ENCODE assay signal across 7 cellular contexts in genomic region chr12:123388948-123389559, GRCh38. TPM values are rescaled to one million over a fixed set of nuclear protein-coding genes. Genes with fewer than 3 reads are reported as not detected.
DNase-seq lines count a peak whose midpoint lies in the region; ATAC-seq and TF ChIP-seq lines count a peak whose summit lies in the region.

No MANE protein-coding gene starts in this region.

- H3K36me3 ChIP-seq in HUES64 (ENCODE audit: insufficient read depth, low read length) (peaks cover 27% of the 10 kb centered on the region), fibroblast of lung (ENCODE audit: control insufficient read depth, insufficient read depth, low read length) (peaks cover 14% of the 10 kb centered on the region), skeletal muscle tissue (ENCODE audit: control insufficient read depth in 3 of 3, insufficient read depth in 3 of 3, low read length in 3 of 3) (peaks cover 18 to 24% (median 23%) of the 10 kb centered on the region in 3 donors)

- peak overlapping the region; percentile 58; the same call in 1 of the 2 replicates for H3K9ac ChIP-seq in HUES64 (ENCODE audit: low read depth, low read length)
- peak overlapping the region; percentile 68 for H3K9ac ChIP-seq in fibroblast of lung (ENCODE audit: insufficient read depth, low read length)
- peak overlapping the region in 1 of 3 donors; percentile 91 for H3K9ac ChIP-seq in skeletal muscle tissue (ENCODE audit: low read depth in 1 of 3, low read length in 3 of 3)

- peaks cover 9% of the 10 kb centered on the region for H3K4me1 ChIP-seq in HUES64 (ENCODE audit: insufficient read depth, low read length)
- H3K4me1 ChIP-seq in fibroblast of lung (ENCODE audit: control insufficient read depth, extremely low read depth, insufficient read depth, low read length), result peaks cover 12% of the 10 kb centered on the region
- H3K4me1 ChIP-seq in skeletal muscle tissue (ENCODE audit: control insufficient read depth in 3 of 3, insufficient read depth in 3 of 3, low read length in 3 of 3), result peaks cover 41 to 50% (median 42%) of the 10 kb centered on the region in 3 donors

- TF ChIP-seq CTCF in fibroblast of lung (conservative IDR thresholded peaks at IDR 0.05 in 1 of 2, IDR thresholded peaks at IDR 0.05 in 1 of 2; ENCODE audit: low read depth in 1 of 2, low read length in 2 of 2), result no peak

- H3K27ac ChIP-seq in HUES64 (ENCODE audit: low read depth, low read length) (no peak overlapping the region), fibroblast of lung (ENCODE audit: insufficient read depth, low read length) (no peak overlapping the region), skeletal muscle tissue (ENCODE audit: low read depth, low read length) (peak overlapping the region; percentile 89)

- no peaks in the 10 kb centered on the region for H4K20me1 ChIP-seq in fibroblast of lung (ENCODE audit: control insufficient read depth, extremely low read depth, insufficient read depth, low read length)

- DNase-seq in fibroblast of lung (ENCODE audit: low read depth in 2 of 2), result no peak
- DNase-seq in activated gamma-delta T cell treated with Interleukin-2 at 50 U/mL for 16 hours, result no peak
- no peak for DNase-seq in NCI-H128 (lab: John Stamatoyannopoulos, UW; ENCODE audit: unreplicated experiment)
- no peak for DNase-seq in C1 segment of cervical spinal cord (lab: John Stamatoyannopoulos, UW)

- H3K79me2 ChIP-seq in fibroblast of lung (ENCODE audit: control insufficient read depth, insufficient read depth, low read length), result peaks cover 69% of the 10 kb centered on the region

- H2AFZ ChIP-seq in fibroblast of lung (ENCODE audit: low read length), result no peak overlapping the region

- peaks cover 46% of the 10 kb centered on the region for H3K27me3 ChIP-seq in HUES64 (ENCODE audit: insufficient read depth, low read length)
- no peaks in the 10 kb centered on the region for H3K27me3 ChIP-seq in fibroblast of lung (ENCODE audit: control insufficient read depth, insufficient read depth, low read length)
- no peaks in the 10 kb centered on the region for H3K27me3 ChIP-seq in skeletal muscle tissue (ENCODE audit: control insufficient read depth in 3 of 3, insufficient read depth in 3 of 3, low read length in 3 of 3)

- no peaks in the 10 kb centered on the region for H3K9me3 ChIP-seq in HUES64 (ENCODE audit: insufficient read depth, low read depth, low read length)
- H3K9me3 ChIP-seq in fibroblast of lung (ENCODE audit: control insufficient read depth, insufficient read depth, low read depth, low read length), result no peaks in the 10 kb centered on the region
- H3K9me3 ChIP-seq in skeletal muscle tissue (ENCODE audit: control insufficient read depth in 3 of 3, low read length in 3 of 3), result no peaks in the 10 kb centered on the region

- peak overlapping the region; percentile 66 for H3K4me3 ChIP-seq in HUES64 (ENCODE audit: low read length)
- H3K4me3 ChIP-seq in fibroblast of lung (replicated peaks in 1 of 4; ENCODE audit: control extremely low read depth in 1 of 4, insufficient read depth in 1 of 4, low read depth in 3 of 4, low read length in 4 of 4), result peak overlapping the region in 2 of 4 experiments; percentile 63 to 77
- peak overlapping the region in 2 of 3 donors; percentile 74 to 75 for H3K4me3 ChIP-seq in skeletal muscle tissue (ENCODE audit: low read length in 3 of 3)

- H3K4me2 ChIP-seq in fibroblast of lung (ENCODE audit: extremely low read depth, insufficient read depth, low read length), result no peak overlapping the region

- under 1% methylated on average over 84 of the region's 102 CpGs for WGBS in HUES64

- peak; percentile 22 for ATAC-seq in GM18909 (IDR thresholded peaks at IDR 0.05; ENCODE audit: poor library complexity, unreplicated experiment)

RNA-seq across cellular contexts. Expression of gene KMT5A, which starts 5.1 kb away (rescaled TPM):
- polyA plus RNA-seq in HUES64 (2013, experiment 1 of 2), result 14.7 TPM
- polyA plus RNA-seq in HUES64 (2013, experiment 2 of 2), result 20.3 TPM
- total RNA-seq in fibroblast of lung (39.8 and 56.1 TPM in 2 replicates), skeletal muscle tissue (19.3 TPM)
- polyA plus RNA-seq in fibroblast of lung, result 42.9 and 52.6 TPM in 2 replicates
- polyA plus RNA-seq in fibroblast of lung (2012), result 35.9 and 43.6 TPM in 2 replicates
- 14.3 and 20.7 TPM in 2 replicates for polyA minus RNA-seq in fibroblast of lung (ENCODE audit: low replicate concordance)

RNA-seq across cellular contexts. Expression of gene SBNO1, which starts 24.4 kb away (rescaled TPM):
- 20.5 TPM for polyA plus RNA-seq in HUES64 (2013, experiment 1 of 2)
- 20.9 TPM for polyA plus RNA-seq in HUES64 (2013, experiment 2 of 2)
- total RNA-seq in fibroblast of lung, result 20.8 and 21.8 TPM in 2 replicates
- 15.6 and 16.1 TPM in 2 replicates for polyA plus RNA-seq in fibroblast of lung
- polyA plus RNA-seq in fibroblast of lung (2012), result 16.5 and 17.2 TPM in 2 replicates
- polyA minus RNA-seq in fibroblast of lung (ENCODE audit: low replicate concordance), result 5.4 and 6.9 TPM in 2 replicates
- total RNA-seq in skeletal muscle tissue, result 11.5 TPM

RNA-seq across cellular contexts. Expression of gene RILPL2, which starts 47.4 kb away (rescaled TPM):
- polyA plus RNA-seq in HUES64 (2013, experiment 1 of 2), result 0.80 TPM
- polyA plus RNA-seq in HUES64 (2013, experiment 2 of 2), result 0.89 TPM
- total RNA-seq in fibroblast of lung (3.1 and 4.5 TPM in 2 replicates), skeletal muscle tissue (1.0 TPM)
- polyA plus RNA-seq in fibroblast of lung, result 3.5 and 3.7 TPM in 2 replicates
- polyA plus RNA-seq in fibroblast of lung (2012), result 4.8 and 4.9 TPM in 2 replicates
- polyA minus RNA-seq in fibroblast of lung (ENCODE audit: low replicate concordance), result 1.3 and 2.4 TPM in 2 replicates
